11 cellular contexts compared by ENCODE assay signal in the genomic region with DNA sequence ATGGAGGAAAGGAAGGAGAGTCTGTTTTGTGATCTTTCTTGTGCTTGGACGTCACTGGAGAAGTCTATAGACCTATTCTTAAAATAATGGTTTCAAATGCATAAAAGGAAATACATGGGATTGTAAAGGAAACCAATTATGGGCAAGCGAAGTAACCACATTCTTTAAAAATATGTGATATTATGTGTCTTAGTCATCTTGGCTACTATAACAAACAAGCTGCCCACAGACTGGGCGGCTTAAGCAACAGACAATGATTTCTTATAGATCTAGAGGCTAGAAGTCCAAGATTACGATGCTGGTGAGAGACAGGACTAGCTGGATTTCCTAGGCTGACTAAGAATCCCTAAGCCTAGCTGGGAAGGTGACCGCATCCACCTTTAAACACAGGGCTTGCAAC. TPM values are rescaled to one million over a fixed set of nuclear protein-coding genes. Genes with fewer than 3 reads are reported as not detected.
DNase-seq lines count a peak whose midpoint lies in the region; FAIRE-seq and TF ChIP-seq lines count a peak whose summit lies in the region.
"Had no signal": no experiment of that assay in that cellular context is flagged by ENCODE, and none has a peak within 500 bp of the region (broad histone marks: within the 10 kb centered on the region; RNA-seq: fewer than 3 reads in every experiment).

No MANE protein-coding gene starts in this region.

- peaks cover 14% of the 10 kb centered on the region for H3K4me1 Mint-ChIP-seq in osteocyte (ENCODE audit: unreplicated experiment)
- H3K4me1 Mint-ChIP-seq in activated naive CD4-positive, alpha-beta T cell treated with anti-CD3 and anti-CD28 coated beads, Interleukin-2, amount 10 ng/mL, durations not matched to agents 7 days and 5 days = peaks cover 8% of the 10 kb centered on the region

- in situ Hi-C loops in transverse colon (cut with MboI; ENCODE audit: low pct_ligation_motif_present in 1 of 4, low pct_unique_long_range_greater_than_20kb in 1 of 4, low sequenced_read_pairs in 3 of 4) = loop anchor here (10.0 to 25.0 kb wide), 4 partner anchors 163 to 731 kb away; a partner anchor contains a TSS

- H3K4me1 ChIP-seq in transverse colon = peaks cover 0 to 2% (median 0%) of the 10 kb centered on the region in 4 donors
- peaks cover 6% of the 10 kb centered on the region for H3K4me1 ChIP-seq in ovary (ENCODE audit: insufficient read depth)

- H3K27ac Mint-ChIP-seq in osteocyte (ENCODE audit: unreplicated experiment) = peak overlapping the region; percentile 43
- H3K27ac Mint-ChIP-seq in activated naive CD4-positive, alpha-beta T cell treated with anti-CD3 and anti-CD28 coated beads, Interleukin-2, amount 10 ng/mL, durations not matched to agents 7 days and 5 days = no peak overlapping the region

- WGBS in transverse colon (ENCODE audit: low coverage in 1 of 2), 2 donors = 65 to 68% methylated on average over 5 of the region's 5 CpGs
- WGBS in ovary, 3 donors = 57 to 64% (median 59%) methylated on average over 5 of the region's 5 CpGs

- TF ChIP-seq EP300 in transverse colon (IDR thresholded peaks at IDR 0.05; ENCODE audit: low read depth) = no peak
- no peak for TF ChIP-seq EP300 in ovary (IDR thresholded peaks at IDR 0.05)

- H3K36me3 Mint-ChIP-seq in osteocyte (ENCODE audit: unreplicated experiment) = no peaks in the 10 kb centered on the region
- no peaks in the 10 kb centered on the region for H3K36me3 Mint-ChIP-seq in activated naive CD4-positive, alpha-beta T cell treated with anti-CD3 and anti-CD28 coated beads, Interleukin-2, amount 10 ng/mL, durations not matched to agents 7 days and 5 days

- DNase-seq in GM04503 (ENCODE audit: low read depth) (peak; percentile 57), RCC 7860 (ENCODE audit: low spot score) (peak; percentile 47), dedifferentiated amniotic fluid mesenchymal stem cell (ENCODE audit: extremely low spot score) (peak; percentile 60), osteocyte (ENCODE audit: extremely low spot score, unreplicated experiment) (no peak), transverse colon (no peak), ovary (no peak), 8988T (no peak)
- DNase-seq in activated naive CD4-positive, alpha-beta T cell treated with anti-CD3 and anti-CD28 coated beads, Interleukin-2, amount 10 ng/mL, durations not matched to agents 7 days and 5 days = no peak
- DNase-seq: DND-41, dorsolateral prefrontal cortex, NCI-H2029 treated with DMSO at 0.1 percent for 48 hours had no signal

- H3K4me3 ChIP-seq in transverse colon (no peak overlapping the region), ovary (no peak overlapping the region)
- H3K4me3 ChIP-seq: dorsolateral prefrontal cortex had no signal

- no peaks in the 10 kb centered on the region for H3K9me3 ChIP-seq in transverse colon
- no peaks in the 10 kb centered on the region for H3K9me3 ChIP-seq in ovary

- CTCF ChIA-PET in activated naive CD4-positive, alpha-beta T cell treated with anti-CD3 and anti-CD28 coated beads, Interleukin-2, amount 10 ng/mL, durations not matched to agents 7 days and 5 days (lab: Charles Lee) = interaction anchor here (1.0 to 6.9 kb wide), 7 partner anchors 22 to 614 kb away, joined by 3 to 75 read pairs (median 5); a partner anchor contains a TSS

- intact Hi-C loops in transverse colon (cut with DNase I; ENCODE audit: low total_unique reads) = no loop called here
- intact Hi-C loops in ovary (cut with DNase I) = loop anchor here in 2 of 4 donors (10.0 kb wide), 2 partner anchors 153 to 273 kb away; no protein-coding TSS in a partner anchor

- no peak overlapping the region for H3K27ac ChIP-seq in transverse colon
- H3K27ac ChIP-seq in ovary = no peak overlapping the region
- H3K27ac ChIP-seq: dorsolateral prefrontal cortex had no signal

- FAIRE-seq in RCC 7860 (lab: Jason Lieb, UNC) = no peak

- H3K27me3 ChIP-seq in transverse colon = peaks cover 2% of the 10 kb centered on the region
- H3K27me3 ChIP-seq in ovary = no peaks in the 10 kb centered on the region

- TF ChIP-seq CTCF in osteocyte (IDR thresholded peaks at IDR 0.05) = no peak
- TF ChIP-seq CTCF in transverse colon (IDR thresholded peaks at IDR 0.05) = no peak
- TF ChIP-seq CTCF in ovary (IDR thresholded peaks at IDR 0.05) = no peak

- no peaks in the 10 kb centered on the region for H3K36me3 ChIP-seq in transverse colon
- no peaks in the 10 kb centered on the region for H3K36me3 ChIP-seq in ovary

- no peaks in the 10 kb centered on the region for H3K27me3 Mint-ChIP-seq in osteocyte (ENCODE audit: unreplicated experiment)
- peaks cover 13% of the 10 kb centered on the region for H3K27me3 Mint-ChIP-seq in activated naive CD4-positive, alpha-beta T cell treated with anti-CD3 and anti-CD28 coated beads, Interleukin-2, amount 10 ng/mL, durations not matched to agents 7 days and 5 days

- no peaks in the 10 kb centered on the region for H3K9me3 Mint-ChIP-seq in osteocyte (ENCODE audit: unreplicated experiment)
- no peaks in the 10 kb centered on the region for H3K9me3 Mint-ChIP-seq in activated naive CD4-positive, alpha-beta T cell treated with anti-CD3 and anti-CD28 coated beads, Interleukin-2, amount 10 ng/mL, durations not matched to agents 7 days and 5 days

- no peak overlapping the region for H3K4me3 Mint-ChIP-seq in osteocyte (ENCODE audit: unreplicated experiment)
- no peak overlapping the region for H3K4me3 Mint-ChIP-seq in activated naive CD4-positive, alpha-beta T cell treated with anti-CD3 and anti-CD28 coated beads, Interleukin-2, amount 10 ng/mL, durations not matched to agents 7 days and 5 days

- TF ChIP-seq POLR2A in transverse colon (IDR thresholded peaks at IDR 0.05) (no peak), ovary (IDR thresholded peaks at IDR 0.05) (no peak)

RNA-seq across cellular contexts. Expression of a gene that starts 49.4 kb away (rescaled TPM):
- total RNA-seq in osteocyte (1.4 and 1.6 TPM in 2 replicates), transverse colon (1 to 10 TPM in 3 of 4 donors, under 1 TPM in 1; 0.82 to 4.8 (median 2.1) TPM), ovary (10 to 100 TPM in 6 of 7 donors, 1 to 10 TPM in 1; 3.4 to 29.0 (median 22.2) TPM)
- 10 to 100 TPM in 1 of 2 donors, 1 to 10 TPM in 1; 7.3 to 29.4 TPM for polyA plus RNA-seq in ovary

Comparison
In these comparisons a context has a peak if more than half of its experiments do, and no peak if none do; other contexts are left out.
1. DNase-seq: peak in GM04503 (single experiment), RCC 7860 (single experiment) and dedifferentiated amniotic fluid mesenchymal stem cell (single experiment); none in osteocyte (single experiment), transverse colon (single experiment), ovary (0 of 5), activated naive CD4-positive, alpha-beta T cell treated with anti-CD3 and anti-CD28 coated beads, Interleukin-2, amount 10 ng/mL, durations not matched to agents 7 days and 5 days (single experiment) and 8988T (single experiment).